8 cellular contexts compared by ENCODE assay signal in genomic region chr3:159322322-159322939, GRCh38.
A peak's percentile ranks its signal among the peaks of the same experiment; 100 is the strongest.
DNase-seq lines count a peak whose midpoint lies in the region; ATAC-seq, FAIRE-seq and TF ChIP-seq lines count a peak whose summit lies in the region.

No MANE protein-coding gene starts in this region.

- no peaks in the 10 kb centered on the region for H3K9me2 ChIP-seq in MM.1S (replicated peaks; ENCODE audit: insufficient read depth, low read length)

- DNase-seq in NCI-H2107 (lab: John Stamatoyannopoulos, UW) (peak; percentile 19), NCI-H2107 treated with DMSO at 0.1 percent for 48 hours (lab: John Stamatoyannopoulos, UW; ENCODE audit: unreplicated experiment) (no peak), MM.1S (peak; percentile 56), cerebellar cortex (ENCODE audit: low spot score) (peak; percentile 21), midbrain (lab: John Stamatoyannopoulos, UW) (peak; percentile 32), HTR-8/SVneo (ENCODE audit: insufficient read length, low spot score) (no peak), ovary (no peak)

- H3K9me3 ChIP-seq in MM.1S (replicated peaks; ENCODE audit: insufficient read depth, low read length) = no peaks in the 10 kb centered on the region
- H3K9me3 ChIP-seq in ovary = no peaks in the 10 kb centered on the region

- no peaks in the 10 kb centered on the region for H3F3A ChIP-seq in MM.1S (ENCODE audit: insufficient read depth, low read length)

- H3K4me3 ChIP-seq in MM.1S (ENCODE audit: low read length) (no peak overlapping the region), ovary (no peak overlapping the region)

- H3K36me3 ChIP-seq in MM.1S (replicated peaks; ENCODE audit: insufficient read depth, low read length) (no peaks in the 10 kb centered on the region), ovary (no peaks in the 10 kb centered on the region)

- no peaks in the 10 kb centered on the region for H3K4me1 ChIP-seq in MM.1S (ENCODE audit: low read length)
- H3K4me1 ChIP-seq in ovary (ENCODE audit: insufficient read depth) = no peaks in the 10 kb centered on the region

- FAIRE-seq in HTR-8/SVneo (lab: Jason Lieb, UNC) = no peak

- no peak overlapping the region for H3K9ac ChIP-seq in MM.1S (ENCODE audit: low read length)

- WGBS in ovary, 3 donors = 31 to 40% (median 34%) methylated on average over 8 of the region's 8 CpGs

- intact Hi-C loops in ovary (cut with DNase I) = no loop called here

- no peak overlapping the region for H3K4me2 ChIP-seq in MM.1S (ENCODE audit: low read depth, low read length)

- no peak for TF ChIP-seq EP300 in ovary (IDR thresholded peaks at IDR 0.05)

- ATAC-seq in GM21786 (IDR thresholded peaks at IDR 0.05; ENCODE audit: unreplicated experiment) = peak; percentile 71

- no peaks in the 10 kb centered on the region for H3K79me2 ChIP-seq in MM.1S (ENCODE audit: low read length)

- no peaks in the 10 kb centered on the region for H4K20me1 ChIP-seq in MM.1S (ENCODE audit: insufficient read depth, low read length)

- TF ChIP-seq POLR2A in ovary (IDR thresholded peaks at IDR 0.05) = no peak

- H3K27me3 ChIP-seq in MM.1S (replicated peaks; ENCODE audit: insufficient read depth, low read length) (no peaks in the 10 kb centered on the region), ovary (no peaks in the 10 kb centered on the region)

- no peak overlapping the region for H2AFZ ChIP-seq in MM.1S (ENCODE audit: low read length)

- H3K27ac ChIP-seq in MM.1S (ENCODE audit: low read length) (no peak overlapping the region), ovary (no peak overlapping the region)

- TF ChIP-seq CTCF in MM.1S (IDR thresholded peaks at IDR 0.05; ENCODE audit: low read length) (peak; percentile 99), ovary (IDR thresholded peaks at IDR 0.05) (no peak)

Comparison
In these comparisons a context has a peak if more than half of its experiments do, and no peak if none do; other contexts are left out.
1. DNase-seq: peak in NCI-H2107 (single experiment), MM.1S (single experiment), cerebellar cortex (single experiment) and midbrain (single experiment); none in NCI-H2107 treated with DMSO at 0.1 percent for 48 hours (single experiment), HTR-8/SVneo (single experiment) and ovary (0 of 5).